Comparison of ENCODE assay signal across 27 cellular contexts in genomic region chr1:110262296-110262695, GRCh38.
"Had no signal": no experiment of that assay in that cellular context is flagged by ENCODE, and none has a peak within 500 bp of the region (broad histone marks: within the 10 kb centered on the region; RNA-seq: fewer than 3 reads in every experiment).

No MANE protein-coding gene starts in this region.

- H3K36me3 Mint-ChIP-seq: immature natural killer cell; mesothelial cell of epicardium; naive thymus-derived CD4-positive, alpha-beta T cell; neural progenitor cell; stimulated activated memory B cell treated with anti-CD40 and anti-IgM and Interleukin-4, amounts not matched to agents 10 μg/mL and 1 μg/mL and 100 μg/mL, for 72 hours had no signal

- H3K27ac ChIP-seq: colonic mucosa, neural progenitor cell, parathyroid adenoma, right atrium auricular region, sigmoid colon, skin epidermis, spleen, suprapubic skin, transverse colon, upper lobe of right lung, uterus had no signal

- H3K27me3 ChIP-seq: colonic mucosa, neural progenitor cell, right atrium auricular region, spleen, suprapubic skin, transverse colon, upper lobe of right lung, uterus had no signal

- ATAC-seq: left lobe of liver; mucosa of descending colon; naive thymus-derived CD4-positive, alpha-beta T cell; stimulated activated memory B cell treated with anti-CD40 and anti-IgM and Interleukin-4, amounts not matched to agents 10 μg/mL and 1 μg/mL and 100 μg/mL, for 72 hours; upper lobe of right lung had no signal

- H3K4me1 ChIP-seq: colonic mucosa, parathyroid adenoma, sigmoid colon, suprapubic skin, transverse colon, uterus had no signal

- H3K36me3 ChIP-seq: colonic mucosa, neural progenitor cell, right atrium auricular region, sigmoid colon, spleen, suprapubic skin, transverse colon, upper lobe of right lung, uterus had no signal

- H3K27ac Mint-ChIP-seq: dendritic cell treated with granulocyte-macrophage colony-stimulating factor and Interleukin-4, amounts not matched to agents 40 ng/mL and 50 ng/mL, for 4 days; mesothelial cell of epicardium; nephron; neural progenitor cell; progenitor cell of endocrine pancreas; stimulated activated memory B cell treated with anti-CD40 and anti-IgM and Interleukin-4, amounts not matched to agents 10 μg/mL and 1 μg/mL and 100 μg/mL, for 72 hours; stimulated activated naive CD8-positive, alpha-beta T cell treated with anti-CD3 and anti-CD28 coated beads, Interleukin-15, amount 100 ng/mL, for 72 hours had no signal

- H3K4me3 Mint-ChIP-seq: dendritic cell treated with granulocyte-macrophage colony-stimulating factor and Interleukin-4, amounts not matched to agents 40 ng/mL and 50 ng/mL, for 4 days; immature natural killer cell; mesothelial cell of epicardium; naive thymus-derived CD4-positive, alpha-beta T cell; nephron; neural progenitor cell; stimulated activated memory B cell treated with anti-CD40 and anti-IgM and Interleukin-4, amounts not matched to agents 10 μg/mL and 1 μg/mL and 100 μg/mL, for 72 hours; stimulated activated naive CD8-positive, alpha-beta T cell treated with anti-CD3 and anti-CD28 coated beads, Interleukin-15, amount 100 ng/mL, for 72 hours had no signal

- H3K9me3 Mint-ChIP-seq: dendritic cell treated with granulocyte-macrophage colony-stimulating factor and Interleukin-4, amounts not matched to agents 40 ng/mL and 50 ng/mL, for 4 days; immature natural killer cell; mesothelial cell of epicardium; naive thymus-derived CD4-positive, alpha-beta T cell; nephron; neural progenitor cell; stimulated activated memory B cell treated with anti-CD40 and anti-IgM and Interleukin-4, amounts not matched to agents 10 μg/mL and 1 μg/mL and 100 μg/mL, for 72 hours; stimulated activated naive CD8-positive, alpha-beta T cell treated with anti-CD3 and anti-CD28 coated beads, Interleukin-15, amount 100 ng/mL, for 72 hours had no signal

- H3K4me3 ChIP-seq: colonic mucosa, mucosa of descending colon, neural progenitor cell, right atrium auricular region, sigmoid colon, skin epidermis, spleen, suprapubic skin, transverse colon, upper lobe of right lung, uterus had no signal

- DNase-seq: central memory CD4-positive, alpha-beta T cell; colonic mucosa; effector CD8-positive, alpha-beta T cell; head of caudate nucleus; kidney; mesenchymal stem cell; mucosa of descending colon; sigmoid colon; spleen; stimulated activated CD4-positive, alpha-beta T cell treated with anti-CD3 and anti-CD28 coated beads, Interleukin-4, amount 100 ng/mL, for 4 hours; transverse colon; upper lobe of right lung; uterus had no signal

- H3K4me1 Mint-ChIP-seq: immature natural killer cell had no signal

- H3K9me3 ChIP-seq: colonic mucosa, mucosa of descending colon, right atrium auricular region, sigmoid colon, spleen, suprapubic skin, transverse colon, upper lobe of right lung, uterus had no signal
